13 cellular contexts compared by ENCODE assay signal in the genomic region with DNA sequence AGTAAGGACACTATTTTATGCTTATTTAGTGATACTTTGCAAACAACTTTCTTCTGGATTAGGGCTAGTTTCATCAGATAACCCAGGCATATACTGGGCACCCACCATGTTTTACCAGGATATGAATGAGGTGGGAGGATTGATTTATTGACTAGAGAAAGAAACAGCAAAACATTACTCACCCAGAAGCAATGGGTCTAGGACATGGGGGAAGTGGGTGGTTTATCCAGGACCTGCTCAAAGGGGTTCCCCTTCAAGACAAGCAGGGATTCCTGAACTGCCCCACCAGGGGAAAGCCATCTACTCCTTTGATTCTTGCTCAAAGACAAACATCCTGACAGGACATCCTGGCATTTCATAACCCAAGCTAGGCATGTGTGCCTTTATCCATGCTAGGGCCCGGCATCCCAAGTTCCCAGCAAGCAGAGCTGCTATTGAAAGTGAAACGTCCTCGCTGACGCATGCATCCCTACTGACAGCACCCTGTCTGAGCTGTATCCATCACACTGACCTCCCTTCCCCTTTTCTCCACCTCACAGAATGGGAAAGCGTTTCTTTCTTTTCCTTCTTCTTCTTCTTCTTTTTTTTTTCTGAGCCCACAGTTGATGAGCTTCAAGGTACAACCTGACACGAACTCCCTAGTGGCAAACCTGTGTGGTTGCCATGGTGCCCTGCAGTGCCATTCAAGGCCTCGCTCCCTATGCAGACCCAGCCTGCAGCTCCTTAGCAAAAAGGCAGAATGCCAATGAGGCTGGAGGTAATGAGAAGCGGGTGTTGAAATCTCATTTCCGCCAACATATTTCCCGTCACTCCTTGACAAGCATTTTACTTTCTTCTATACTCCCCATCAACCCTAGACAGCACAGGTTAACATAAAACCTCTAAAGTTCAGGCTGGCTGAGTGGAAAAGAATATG.
A peak's percentile ranks its signal among the peaks of the same experiment; 100 is the strongest.
DNase-seq lines count a peak whose midpoint lies in the region; ATAC-seq and TF ChIP-seq lines count a peak whose summit lies in the region.
"Had no signal": no experiment of that assay in that cellular context is flagged by ENCODE, and none has a peak within 500 bp of the region (broad histone marks: within the 10 kb centered on the region; RNA-seq: fewer than 3 reads in every experiment).

No MANE protein-coding gene starts in this region.

- H3K9me3 Mint-ChIP-seq in brain = no peaks in the 10 kb centered on the region
- H3K9me3 Mint-ChIP-seq: activated naive CD4-positive, alpha-beta T cell treated with anti-CD3 and anti-CD28 coated beads, Interleukin-2, amount 10 ng/mL, durations not matched to agents 7 days and 5 days had no signal

- H3K4me1 Mint-ChIP-seq in brain = peaks cover 100% of the 10 kb centered on the region

- TF ChIP-seq RAD21 in SK-N-SH (IDR thresholded peaks at IDR 0.05; ENCODE audit: low read length) = no peak

- no peak overlapping the region for H2AFZ ChIP-seq in SK-N-SH (ENCODE audit: low read depth)

- H3K9ac ChIP-seq in SK-N-SH = no peak overlapping the region
- H3K9ac ChIP-seq: KMS-11 had no signal

- no peak for DNase-seq in SK-N-SH
- peak; percentile 75 to 91 for DNase-seq in lung microvascular endothelial cell (ENCODE audit: low read depth in 2 of 2)
- DNase-seq in uterus = peak in 1 of 2 donors; percentile 46
- no peak for DNase-seq in stimulated activated CD4-positive, alpha-beta T cell treated with anti-CD3 and anti-CD28 coated beads, Interleukin-2, amount 100 ng/mL, for 24 hours
- no peak for DNase-seq in Kasumi-1 (lab: John Stamatoyannopoulos, UW)
- DNase-seq in A172 (ENCODE audit: low spot score) = no peak
- DNase-seq: ACHN; activated naive CD4-positive, alpha-beta T cell treated with anti-CD3 and anti-CD28 coated beads, Interleukin-2, amount 10 ng/mL, durations not matched to agents 7 days and 5 days; RPMI8226 had no signal

- TF ChIP-seq EP300 in SK-N-SH (IDR thresholded peaks at IDR 0.05; ENCODE audit: borderline replicate concordance in 1 of 2, low read depth in 1 of 2, low read length in 1 of 2) = no peak

- no peaks in the 10 kb centered on the region for H3K27me3 ChIP-seq in SK-N-SH (ENCODE audit: insufficient read depth)
- H3K27me3 ChIP-seq in uterus = no peaks in the 10 kb centered on the region

- no peak for TF ChIP-seq POLR2A in uterus (IDR thresholded peaks at IDR 0.05)

- ATAC-seq in SK-N-SH treated with all-trans-retinoic acid at 6 μM for 48 hours = no peak

- H3K27ac ChIP-seq in SK-N-SH (ENCODE audit: low read depth in 2 of 2, low read length in 1 of 2) (peak overlapping the region in 1 of 2 experiments; percentile 94; a peak in 1 of 4 replicates), uterus (peak overlapping the region; percentile 16 to 79)
- H3K27ac ChIP-seq: KMS-11 had no signal

- TF ChIP-seq CTCF in SK-N-SH (IDR thresholded peaks at IDR 0.05) (no peak), brain (conservative IDR thresholded peaks at IDR 0.05) (no peak), uterus (IDR thresholded peaks at IDR 0.05) (no peak)

- POLR2A ChIA-PET in SK-N-SH (lab: Yijun Ruan, JAX) = interaction anchor here (0.7 kb wide), 2 partner anchors 25 to 90 kb away, joined by 3 to 9 read pairs; no protein-coding TSS in a partner anchor

- H3K36me3 Mint-ChIP-seq in brain = no peaks in the 10 kb centered on the region
- H3K36me3 Mint-ChIP-seq: activated naive CD4-positive, alpha-beta T cell treated with anti-CD3 and anti-CD28 coated beads, Interleukin-2, amount 10 ng/mL, durations not matched to agents 7 days and 5 days had no signal

- intact Hi-C loops in uterus (cut with DNase I; ENCODE audit: low total_unique reads) = loop anchor here (5.0 kb wide), 1 partner anchor 109 kb away; the partner anchor contains the start of gene RTN4

- H3K36me3 ChIP-seq in SK-N-SH (replicated peaks in 1 of 2; ENCODE audit: control insufficient read depth in 1 of 2, insufficient read depth in 2 of 2, low read length in 1 of 2) (no peaks in the 10 kb centered on the region), uterus (no peaks in the 10 kb centered on the region)

- peaks cover 26% of the 10 kb centered on the region for H3F3A ChIP-seq in SK-N-SH (replicated peaks; ENCODE audit: insufficient read depth)

- H3K4me3 Mint-ChIP-seq in brain = peak overlapping the region in 3 of 5 experiments; percentile 6 to 33 (median 7)
- H3K4me3 Mint-ChIP-seq: activated naive CD4-positive, alpha-beta T cell treated with anti-CD3 and anti-CD28 coated beads, Interleukin-2, amount 10 ng/mL, durations not matched to agents 7 days and 5 days had no signal

- H3K27me3 Mint-ChIP-seq in brain = no peaks in the 10 kb centered on the region

- H3K9me2 ChIP-seq in SK-N-SH = no peaks in the 10 kb centered on the region

- no peak overlapping the region for H3K4me2 ChIP-seq in SK-N-SH
- H3K4me2 ChIP-seq: KMS-11, smooth muscle cell had no signal

- H3K27ac Mint-ChIP-seq in brain = peak overlapping the region; percentile 54 to 92 (median 67)
- H3K27ac Mint-ChIP-seq: activated naive CD4-positive, alpha-beta T cell treated with anti-CD3 and anti-CD28 coated beads, Interleukin-2, amount 10 ng/mL, durations not matched to agents 7 days and 5 days had no signal

- H3K79me2 ChIP-seq in SK-N-SH (ENCODE audit: insufficient read depth) = peaks cover 6% of the 10 kb centered on the region

- WGBS in SK-N-SH (ENCODE audit: low lambda C conversion rate) = 94% methylated on average over 10 of the region's 10 CpGs

- H3K4me1 ChIP-seq in SK-N-SH (ENCODE audit: control insufficient read depth in 1 of 2, insufficient read depth in 2 of 2, low read depth in 1 of 2, low read length in 1 of 2) (peaks cover 38 to 51% of the 10 kb centered on the region in 2 experiments), uterus (peaks cover 0 to 11% of the 10 kb centered on the region in 2 donors)

- no peaks in the 10 kb centered on the region for H4K20me1 ChIP-seq in SK-N-SH (ENCODE audit: insufficient read depth)

- H3K4me3 ChIP-seq in SK-N-SH (ENCODE audit: low read depth in 2 of 2, low read length in 1 of 2) (no peak overlapping the region), uterus (no peak overlapping the region)
- H3K4me3 ChIP-seq: smooth muscle cell had no signal

- CTCF ChIA-PET in SK-N-SH (lab: Yijun Ruan, JAX) = interaction anchor here (0.6 to 1.4 kb wide), 5 partner anchors 8 to 146 kb away, joined by 3 to 4 read pairs (median 3); no protein-coding TSS in a partner anchor

- H3K9me3 ChIP-seq in SK-N-SH (no peaks in the 10 kb centered on the region), uterus (no peaks in the 10 kb centered on the region)

TF ChIP-seq in SK-N-SH, 30 proteins besides CTCF, POLR2A, EP300 and RAD21 (continues in another document):
- TF ChIP-seq TCF12 (IDR thresholded peaks at IDR 0.05) (no peak), SIN3A (IDR thresholded peaks at IDR 0.05; ENCODE audit: borderline replicate concordance, low read depth, low read length) (no peak)
- TF ChIP-seq, protein P1, sequence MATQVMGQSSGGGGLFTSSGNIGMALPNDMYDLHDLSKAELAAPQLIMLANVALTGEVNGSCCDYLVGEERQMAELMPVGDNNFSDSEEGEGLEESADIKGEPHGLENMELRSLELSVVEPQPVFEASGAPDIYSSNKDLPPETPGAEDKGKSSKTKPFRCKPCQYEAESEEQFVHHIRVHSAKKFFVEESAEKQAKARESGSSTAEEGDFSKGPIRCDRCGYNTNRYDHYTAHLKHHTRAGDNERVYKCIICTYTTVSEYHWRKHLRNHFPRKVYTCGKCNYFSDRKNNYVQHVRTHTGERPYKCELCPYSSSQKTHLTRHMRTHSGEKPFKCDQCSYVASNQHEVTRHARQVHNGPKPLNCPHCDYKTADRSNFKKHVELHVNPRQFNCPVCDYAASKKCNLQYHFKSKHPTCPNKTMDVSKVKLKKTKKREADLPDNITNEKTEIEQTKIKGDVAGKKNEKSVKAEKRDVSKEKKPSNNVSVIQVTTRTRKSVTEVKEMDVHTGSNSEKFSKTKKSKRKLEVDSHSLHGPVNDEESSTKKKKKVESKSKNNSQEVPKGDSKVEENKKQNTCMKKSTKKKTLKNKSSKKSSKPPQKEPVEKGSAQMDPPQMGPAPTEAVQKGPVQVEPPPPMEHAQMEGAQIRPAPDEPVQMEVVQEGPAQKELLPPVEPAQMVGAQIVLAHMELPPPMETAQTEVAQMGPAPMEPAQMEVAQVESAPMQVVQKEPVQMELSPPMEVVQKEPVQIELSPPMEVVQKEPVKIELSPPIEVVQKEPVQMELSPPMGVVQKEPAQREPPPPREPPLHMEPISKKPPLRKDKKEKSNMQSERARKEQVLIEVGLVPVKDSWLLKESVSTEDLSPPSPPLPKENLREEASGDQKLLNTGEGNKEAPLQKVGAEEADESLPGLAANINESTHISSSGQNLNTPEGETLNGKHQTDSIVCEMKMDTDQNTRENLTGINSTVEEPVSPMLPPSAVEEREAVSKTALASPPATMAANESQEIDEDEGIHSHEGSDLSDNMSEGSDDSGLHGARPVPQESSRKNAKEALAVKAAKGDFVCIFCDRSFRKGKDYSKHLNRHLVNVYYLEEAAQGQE (IDR thresholded peaks at IDR 0.05; ENCODE audit: low read depth, low read length) = no peak

TF ChIP-seq in SK-N-SH treated with all-trans-retinoic acid at 6 μM for 48 hours, 23 proteins besides CTCF, POLR2A, EP300 and RAD21 (continues in another document):
- no peak for TF ChIP-seq ESRRG (CRISPR knock-in tag; IDR thresholded peaks at IDR 0.05)
- TF ChIP-seq PATZ1 (CRISPR knock-in tag; IDR thresholded peaks at IDR 0.05; ENCODE audit: borderline replicate concordance) = no peak
- TF ChIP-seq ZNF565 (CRISPR knock-in tag; conservative IDR thresholded peaks at IDR 0.05; ENCODE audit: low read depth) = no peak
- TF ChIP-seq OSR1 (CRISPR knock-in tag; IDR thresholded peaks at IDR 0.05) = no peak

Comparison
In these comparisons a context has a peak if more than half of its experiments do, and no peak if none do; other contexts are left out.
1. DNase-seq: peak in lung microvascular endothelial cell (2 of 2); none in SK-N-SH (single experiment), stimulated activated CD4-positive, alpha-beta T cell treated with anti-CD3 and anti-CD28 coated beads, Interleukin-2, amount 100 ng/mL, for 24 hours (0 of 2), Kasumi-1 (0 of 2) and A172 (single experiment).